ENCODE assay signal across 28 cellular contexts in the genomic region with DNA sequence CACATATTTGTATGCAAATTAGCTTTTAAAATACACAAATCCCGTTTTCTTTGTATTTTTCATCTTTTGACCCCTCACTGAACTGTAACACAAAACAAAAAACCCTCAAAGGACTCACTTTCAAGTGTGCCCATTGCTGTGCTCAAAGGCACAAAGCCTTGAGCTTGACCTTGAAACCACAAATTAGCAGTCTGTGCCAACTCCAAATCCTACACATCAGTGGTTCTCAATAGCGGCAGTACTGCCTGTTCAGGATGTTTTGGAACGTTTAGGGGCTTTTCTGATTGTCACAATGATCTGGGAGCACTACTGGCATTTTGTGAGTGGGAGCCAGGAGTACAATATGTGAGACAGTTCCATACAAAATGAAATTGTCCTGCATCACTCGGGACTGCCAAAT. TPM values are rescaled to one million over a fixed set of nuclear protein-coding genes. Genes with fewer than 3 reads are reported as not detected.
DNase-seq lines count a peak whose midpoint lies in the region; ATAC-seq, FAIRE-seq and TF ChIP-seq lines count a peak whose summit lies in the region.
"Had no signal": no experiment of that assay in that cellular context is flagged by ENCODE, and none has a peak within 500 bp of the region (broad histone marks: within the 10 kb centered on the region; RNA-seq: fewer than 3 reads in every experiment).

No MANE protein-coding gene starts in this region.

- TF ChIP-seq EP300 in HepG2 (IDR thresholded peaks at IDR 0.05; ENCODE audit: low read depth in 2 of 2, low read length in 2 of 2) (no peak), HepG2 (CRISPR knock-in tag; IDR thresholded peaks at IDR 0.05; ENCODE audit: borderline replicate concordance) (no peak)

- no peak overlapping the region for H2AFZ ChIP-seq in HepG2 (ENCODE audit: low read length)

- in situ Hi-C loops in HepG2 (cut with HindIII; ENCODE audit: extremely low pct_ligation_motif_present, low pct_unique_long_range_greater_than_20kb) = no loop called here

- peaks cover 2% of the 10 kb centered on the region for H4K20me1 ChIP-seq in HepG2 (ENCODE audit: insufficient read depth, low read length)

- no peaks in the 10 kb centered on the region for H3K79me2 ChIP-seq in HepG2 (ENCODE audit: insufficient read depth, low read length)

- BruUV-seq in HepG2 (replicated peaks; lab: Mats Ljungman, UMichigan) = no TSS peak

- no peak overlapping the region for H3K9ac ChIP-seq in HepG2 (ENCODE audit: insufficient read depth, low read depth, low read length)

- no peak for ATAC-seq in HepG2
- ATAC-seq: activated CD4-positive, alpha-beta T cell treated with anti-CD3 and anti-CD28 coated beads for 36 hours; activated naive CD8-positive, alpha-beta T cell treated with anti-CD3 and anti-CD28 coated beads, Interleukin-2, amount 50 U/mL, for 24 hours; CD8-positive, alpha-beta T cell; foreskin keratinocyte; naive thymus-derived CD4-positive, alpha-beta T cell; SK-N-SH treated with all-trans-retinoic acid at 6 μM for 48 hours had no signal

- H3K4me3 ChIP-seq in HepG2 (replicated peaks in 1 of 3; ENCODE audit: insufficient read depth in 1 of 3, low read depth in 2 of 3, low read length in 3 of 3) = no peak overlapping the region
- H3K4me3 ChIP-seq: prostate gland, thoracic aorta, uterus had no signal

- H3K4me1 ChIP-seq in HepG2 (ENCODE audit: insufficient read depth, low read length) = no peaks in the 10 kb centered on the region
- H3K4me1 ChIP-seq: foreskin keratinocyte, prostate gland, uterus had no signal

- no peaks in the 10 kb centered on the region for H3K9me3 ChIP-seq in HepG2 (ENCODE audit: low read length)
- H3K9me3 ChIP-seq: prostate gland, thoracic aorta, uterus had no signal

- no peak for TF ChIP-seq RAD21 in HepG2 (CRISPR knock-in tag; IDR thresholded peaks at IDR 0.05)

- peaks cover 22 to 78% of the 10 kb centered on the region in 2 experiments for H3K36me3 ChIP-seq in HepG2 (replicated peaks in 1 of 2; ENCODE audit: control insufficient read depth in 1 of 2, insufficient read depth in 2 of 2, low read length in 2 of 2)
- H3K36me3 ChIP-seq: brain microvascular endothelial cell, prostate gland, thoracic aorta, uterus had no signal

- H3K4me2 ChIP-seq in HepG2 (ENCODE audit: low read depth, low read length) = no peak overlapping the region

- 79% methylated on average over 4 of the region's 4 CpGs for WGBS in HepG2 (ENCODE audit: low lambda C conversion rate)

- CTCF ChIA-PET in HepG2 (lab: Yijun Ruan, JAX; ENCODE audit: low intra/inter-chr PET ratio, low total read pairs) = no interaction called here

- no peak for TF ChIP-seq POLR2A in HepG2 (IDR thresholded peaks at IDR 0.05; ENCODE audit: insufficient read depth in 1 of 2, low read depth in 2 of 2, low read length in 2 of 2)

- TF ChIP-seq CTCF in HepG2 (CRISPR knock-in tag; IDR thresholded peaks at IDR 0.05) = no peak

- no peaks in the 10 kb centered on the region for H3K27me3 ChIP-seq in HepG2 (ENCODE audit: control insufficient read depth in 1 of 2, insufficient read depth in 2 of 2, low read length in 2 of 2)
- H3K27me3 ChIP-seq: brain microvascular endothelial cell, foreskin keratinocyte, uterus had no signal

- DNase-seq in NCI-H2227 treated with DMSO at 0.1 percent for 48 hours (lab: John Stamatoyannopoulos, UW) (peak; percentile 4), NCI-H2227 (lab: John Stamatoyannopoulos, UW; ENCODE audit: unreplicated experiment) (no peak), cerebellar cortex (ENCODE audit: low spot score) (peak; percentile 15), lung microvascular endothelial cell (ENCODE audit: low read depth in 2 of 2) (peak; percentile 8 to 16), T-helper 1 cell (no peak), HepG2 (ENCODE audit: low spot score) (no peak), NCI-H748 (lab: John Stamatoyannopoulos, UW; ENCODE audit: unreplicated experiment) (no peak)
- no peak for DNase-seq in activated CD4-positive, alpha-beta T cell treated with anti-CD3 and anti-CD28 coated beads, Interleukin-2, amount 50 U/mL, for 4 hours
- DNase-seq: activated CD4-positive, alpha-beta T cell treated with anti-CD3 and anti-CD28 coated beads for 36 hours; activated naive CD8-positive, alpha-beta T cell treated with anti-CD3 and anti-CD28 coated beads, Interleukin-2, amount 50 U/mL, for 24 hours; activated T-cell treated with anti-CD3 and anti-CD28 coated beads, Interleukin-2, amount 50 U/mL, for 24 hours; AML-193; brain microvascular endothelial cell; CD8-positive, alpha-beta T cell; effector CD4-positive, alpha-beta T cell; erythroblast; foreskin keratinocyte; mesendoderm; naive thymus-derived CD4-positive, alpha-beta T cell; NCI-H1436 treated with DMSO at 0.1 percent for 48 hours; stimulated activated naive CD4-positive, alpha-beta T cell treated with Interleukin-2 at 50 U/mL for 16 hours; uterus had no signal

- no peak for FAIRE-seq in HepG2 (lab: Jason Lieb, UNC)
- FAIRE-seq: A204.1, GM12892 had no signal

- intact Hi-C loops in HepG2 (cut with micrococcal nuclease; ENCODE audit: unreplicated experiment) = no loop called here

- POLR2A ChIA-PET in HepG2 (lab: Yijun Ruan, JAX) = no interaction called here

- H3K27ac ChIP-seq in HepG2 (ENCODE audit: extremely low read length, insufficient read depth, low read length) = no peak overlapping the region
- H3K27ac ChIP-seq: brain microvascular endothelial cell, foreskin keratinocyte, HL-60, prostate gland, thoracic aorta, uterus had no signal

TF ChIP-seq in HepG2, 621 proteins besides CTCF, POLR2A, EP300 and RAD21 (continues in another document):
- no peak for TF ChIP-seq ATAD3A (CRISPR knock-in tag; IDR thresholded peaks at IDR 0.05)
- no peak for TF ChIP-seq SNAI1 (CRISPR knock-in tag; IDR thresholded peaks at IDR 0.05; ENCODE audit: borderline replicate concordance)
- no peak for TF ChIP-seq ZNF143 (CRISPR knock-in tag; IDR thresholded peaks at IDR 0.05)

RNA-seq across cellular contexts. Expression of a gene that starts 55.5 kb away (rescaled TPM):
- total RNA-seq in lung microvascular endothelial cell (5.2 and 10.9 TPM in 2 replicates), HepG2 (2016; rRNA removed; fragmentation: Illumina TruSeq; extraction: Trizol) (10.8 and 15.0 TPM in 2 replicates)
- 1.8 and 2.0 TPM in 2 replicates for total RNA-seq in HepG2 (2016; cell fraction: cytosol; rRNA removed; fragmentation: Illumina TruSeq; extraction: Trizol; ENCODE audit: low read depth)
- 10.8 and 15.2 TPM in 2 replicates for total RNA-seq in HepG2 (2016; cell fraction: insoluble cytoplasmic fraction; rRNA removed; fragmentation: Illumina TruSeq; extraction: Trizol)
- total RNA-seq in HepG2 (2016; cell fraction: membrane; rRNA removed; fragmentation: Illumina TruSeq; extraction: Trizol) = 3.6 and 4.1 TPM in 2 replicates
- total RNA-seq in HepG2 (2016; cell fraction: nucleus; rRNA removed; fragmentation: Illumina TruSeq; extraction: Trizol) = 20.9 and 24.0 TPM in 2 replicates
- 15.7 and 16.8 TPM in 2 replicates for polyA plus RNA-seq in HepG2 (2011; rRNA removed)
- polyA plus RNA-seq in HepG2 (2011; cell fraction: cytosol; rRNA removed) = 8.4 and 9.9 TPM in 2 replicates
- 61.8 and 62.8 TPM in 2 replicates for polyA plus RNA-seq in HepG2 (2011; cell fraction: nucleus; rRNA removed)
- polyA plus RNA-seq in HepG2 (2012) = 16.1 and 18.5 TPM in 2 replicates
- 0.14 and 0.46 TPM in 2 replicates for polyA plus RNA-seq in HepG2 (2016; cell fraction: cytosol; fragmentation: Illumina TruSeq; extraction: Trizol; ENCODE audit: low read depth)
- 7.0 and 7.1 TPM in 2 replicates for polyA plus RNA-seq in HepG2 (2016; cell fraction: insoluble cytoplasmic fraction; fragmentation: Illumina TruSeq; extraction: Trizol; ENCODE audit: low read depth)
- polyA plus RNA-seq in HepG2 (2016; cell fraction: membrane; fragmentation: Illumina TruSeq; extraction: Trizol; ENCODE audit: low read depth) = 1.5 and 1.6 TPM in 2 replicates
- polyA plus RNA-seq in HepG2 (2016; cell fraction: nucleus; fragmentation: Illumina TruSeq; extraction: Trizol; ENCODE audit: insufficient read depth, low read depth) = 19.4 and 21.7 TPM in 2 replicates
- polyA minus RNA-seq in HepG2 (2011; rRNA and poly(A)+ RNA removed; ENCODE audit: low replicate concordance) = 4.4 and 44.0 TPM in 2 replicates
- polyA minus RNA-seq in HepG2 (2011; cell fraction: cytosol; rRNA and poly(A)+ RNA removed) = 30.4 and 36.9 TPM in 2 replicates
- polyA minus RNA-seq in HepG2 (2011; cell fraction: nucleus; rRNA and poly(A)+ RNA removed) = 140 TPM in 2 replicates

RNA-seq across cellular contexts. Expression of a gene that starts 58.6 kb away (rescaled TPM):
- total RNA-seq in lung microvascular endothelial cell (55.4 and 63.3 TPM in 2 replicates), HepG2 (2016; rRNA removed; fragmentation: Illumina TruSeq; extraction: Trizol) (15.5 and 16.2 TPM in 2 replicates)
- total RNA-seq in HepG2 (2016; cell fraction: cytosol; rRNA removed; fragmentation: Illumina TruSeq; extraction: Trizol; ENCODE audit: low read depth) = 5.1 and 6.0 TPM in 2 replicates
- total RNA-seq in HepG2 (2016; cell fraction: insoluble cytoplasmic fraction; rRNA removed; fragmentation: Illumina TruSeq; extraction: Trizol) = 14.9 and 16.1 TPM in 2 replicates
- total RNA-seq in HepG2 (2016; cell fraction: membrane; rRNA removed; fragmentation: Illumina TruSeq; extraction: Trizol) = 7.8 TPM in 2 replicates
- 20.8 and 22.4 TPM in 2 replicates for total RNA-seq in HepG2 (2016; cell fraction: nucleus; rRNA removed; fragmentation: Illumina TruSeq; extraction: Trizol)
- polyA plus RNA-seq in HepG2 (2011; rRNA removed) = 35.2 and 37.1 TPM in 2 replicates
- polyA plus RNA-seq in HepG2 (2011; cell fraction: cytosol; rRNA removed) = 22.5 and 24.9 TPM in 2 replicates
- 82.0 and 93.9 TPM in 2 replicates for polyA plus RNA-seq in HepG2 (2011; cell fraction: nucleus; rRNA removed)
- polyA plus RNA-seq in HepG2 (2012) = 18.0 and 20.0 TPM in 2 replicates
- polyA plus RNA-seq in HepG2 (2016; cell fraction: cytosol; fragmentation: Illumina TruSeq; extraction: Trizol; ENCODE audit: low read depth) = 1.4 and 1.5 TPM in 2 replicates
- 13.9 and 16.3 TPM in 2 replicates for polyA plus RNA-seq in HepG2 (2016; cell fraction: insoluble cytoplasmic fraction; fragmentation: Illumina TruSeq; extraction: Trizol; ENCODE audit: low read depth)
- 4.4 and 4.5 TPM in 2 replicates for polyA plus RNA-seq in HepG2 (2016; cell fraction: membrane; fragmentation: Illumina TruSeq; extraction: Trizol; ENCODE audit: low read depth)
- polyA plus RNA-seq in HepG2 (2016; cell fraction: nucleus; fragmentation: Illumina TruSeq; extraction: Trizol; ENCODE audit: insufficient read depth, low read depth) = 31.0 and 39.2 TPM in 2 replicates
- 52.9 and 70.5 TPM in 2 replicates for polyA minus RNA-seq in HepG2 (2011; rRNA and poly(A)+ RNA removed; ENCODE audit: low replicate concordance)
- 23.5 and 23.8 TPM in 2 replicates for polyA minus RNA-seq in HepG2 (2011; cell fraction: cytosol; rRNA and poly(A)+ RNA removed)
- 46.7 and 57.6 TPM in 2 replicates for polyA minus RNA-seq in HepG2 (2011; cell fraction: nucleus; rRNA and poly(A)+ RNA removed)

Comparison
In these comparisons a context has a peak if more than half of its experiments do, and no peak if none do; other contexts are left out.
1. DNase-seq: peak in NCI-H2227 treated with DMSO at 0.1 percent for 48 hours (single experiment), cerebellar cortex (single experiment) and lung microvascular endothelial cell (2 of 2); none in NCI-H2227 (single experiment), T-helper 1 cell (0 of 5), activated CD4-positive, alpha-beta T cell treated with anti-CD3 and anti-CD28 coated beads, Interleukin-2, amount 50 U/mL, for 4 hours (0 of 2), HepG2 (single experiment) and NCI-H748 (single experiment).